In the genomic region with DNA sequence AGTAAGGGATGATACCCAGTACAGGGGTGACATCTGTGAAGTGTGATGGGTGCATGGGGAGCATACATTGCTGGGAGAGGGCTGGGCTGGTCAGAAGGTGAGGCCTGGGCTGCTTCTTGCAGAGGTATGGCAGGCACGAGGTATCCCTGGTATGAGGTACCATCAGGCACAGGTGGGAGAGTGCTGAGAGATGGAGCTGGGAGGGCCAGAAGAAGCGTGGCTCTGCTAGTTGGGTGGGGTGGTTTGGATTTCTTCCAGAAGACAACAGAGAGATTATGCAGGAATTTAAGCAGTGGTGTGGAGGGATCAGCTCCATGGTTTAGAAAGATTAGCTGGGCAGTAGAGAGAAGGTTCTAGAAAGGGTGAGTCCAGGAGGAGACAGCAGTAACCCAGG, we compare ENCODE assay signal across 13 cellular contexts.
DNase-seq lines count a peak whose midpoint lies in the region; ATAC-seq and TF ChIP-seq lines count a peak whose summit lies in the region.
"Had no signal": no experiment of that assay in that cellular context is flagged by ENCODE, and none has a peak within 500 bp of the region (broad histone marks: within the 10 kb centered on the region; RNA-seq: fewer than 3 reads in every experiment).

No MANE protein-coding gene starts in this region.

- H4K5ac ChIP-seq in mesendoderm (ENCODE audit: low read length), result no peak overlapping the region

- no peak overlapping the region for H3K4me3 ChIP-seq in mesendoderm (ENCODE audit: low read length)
- H3K4me3 ChIP-seq: HAP-1 had no signal

- no peaks in the 10 kb centered on the region for H3K4me1 ChIP-seq in mesendoderm (ENCODE audit: control insufficient read depth, low read depth, low read length)

- peak overlapping the region; percentile 84 for H3K27ac Mint-ChIP-seq in HFFc6
- H3K27ac Mint-ChIP-seq in central memory CD8-positive, alpha-beta T cell (ENCODE audit: low read depth), result peak overlapping the region; percentile 45
- peak overlapping the region; percentile 26 for H3K27ac Mint-ChIP-seq in stimulated activated effector memory CD8-positive, alpha-beta T cell treated with anti-CD3 and anti-CD28 coated beads, Interleukin-12 subunit alpha, Interleukin-12 subunit beta, amount 100 ng/mL, for 72 hours
- H3K27ac Mint-ChIP-seq: CD8-positive, alpha-beta T cell; stimulated activated naive CD8-positive, alpha-beta T cell treated with anti-CD3 and anti-CD28 coated beads, Interleukin-15, Interleukin-2, amounts not matched to agents 100 ng/mL and 50 ng/mL, for 24 hours had no signal

- no peak overlapping the region for H3K23ac ChIP-seq in mesendoderm (ENCODE audit: low read length)

- no CpG with 5 or more reads among the region's 2 CpGs for WGBS in mesendoderm (ENCODE audit: extremely low coverage, insufficient coverage, low lambda C conversion rate)

- TF ChIP-seq CTCF in HFFc6 (IDR thresholded peaks at IDR 0.05), result no peak

- no peak overlapping the region for H2BK120ac ChIP-seq in mesendoderm (ENCODE audit: low read depth, low read length)

- DNase-seq in HFFc6 (no peak), mesendoderm (no peak), ecto neural progenitor cell (ENCODE audit: low spot score) (no peak), activated gamma-delta T cell treated with Interleukin-2 at 50 U/mL for 16 hours (no peak)
- no peak for DNase-seq in central memory CD8-positive, alpha-beta T cell (ENCODE audit: low spot score in 2 of 2)
- DNase-seq in stimulated activated effector memory CD8-positive, alpha-beta T cell treated with anti-CD3 and anti-CD28 coated beads, Interleukin-12 subunit alpha, Interleukin-12 subunit beta, amount 100 ng/mL, for 72 hours (ENCODE audit: low spot score in 2 of 2), result no peak

- no peak overlapping the region for H2BK5ac ChIP-seq in mesendoderm (ENCODE audit: low read length)

- H3K9ac ChIP-seq in mesendoderm (ENCODE audit: low read length), result no peak overlapping the region

- peaks cover 5% of the 10 kb centered on the region for H3K27me3 Mint-ChIP-seq in HFFc6 (ENCODE audit: insufficient read depth)
- H3K27me3 Mint-ChIP-seq in central memory CD8-positive, alpha-beta T cell, result no peaks in the 10 kb centered on the region
- H3K27me3 Mint-ChIP-seq: stimulated activated naive CD8-positive, alpha-beta T cell treated with anti-CD3 and anti-CD28 coated beads, Interleukin-15, Interleukin-2, amounts not matched to agents 100 ng/mL and 50 ng/mL, for 24 hours had no signal

- H3K56ac ChIP-seq in mesendoderm (ENCODE audit: low read length), result peak overlapping the region; percentile 78

- no peaks in the 10 kb centered on the region for H3K79me1 ChIP-seq in mesendoderm (ENCODE audit: low read length)

- no peak overlapping the region for H2BK15ac ChIP-seq in mesendoderm (replicated peaks; ENCODE audit: low read depth)

- H3K4me2 ChIP-seq in mesendoderm (ENCODE audit: low read length), result no peak overlapping the region

- no peak overlapping the region for H3K4ac ChIP-seq in mesendoderm (ENCODE audit: low read depth, low read length)

- H3K4me1 Mint-ChIP-seq in HFFc6 (ENCODE audit: low read depth), result peaks cover 85% of the 10 kb centered on the region
- H3K4me1 Mint-ChIP-seq in central memory CD8-positive, alpha-beta T cell, result peaks cover 9% of the 10 kb centered on the region
- H3K4me1 Mint-ChIP-seq in stimulated activated effector memory CD8-positive, alpha-beta T cell treated with anti-CD3 and anti-CD28 coated beads, Interleukin-12 subunit alpha, Interleukin-12 subunit beta, amount 100 ng/mL, for 72 hours, result peaks cover 21% of the 10 kb centered on the region

- H2AK5ac ChIP-seq in mesendoderm (ENCODE audit: low read length), result peak overlapping the region; percentile 83

- no peaks in the 10 kb centered on the region for H3K36me3 ChIP-seq in mesendoderm (ENCODE audit: control insufficient read depth, insufficient read depth, low read length)
- H3K36me3 ChIP-seq: HAP-1, heart left ventricle had no signal

- H3K36me3 Mint-ChIP-seq in HFFc6 (ENCODE audit: low read depth), result no peaks in the 10 kb centered on the region
- peaks cover 2% of the 10 kb centered on the region for H3K36me3 Mint-ChIP-seq in central memory CD8-positive, alpha-beta T cell (ENCODE audit: insufficient read depth)
- peaks cover 7% of the 10 kb centered on the region for H3K36me3 Mint-ChIP-seq in stimulated activated effector memory CD8-positive, alpha-beta T cell treated with anti-CD3 and anti-CD28 coated beads, Interleukin-12 subunit alpha, Interleukin-12 subunit beta, amount 100 ng/mL, for 72 hours
- H3K36me3 Mint-ChIP-seq: CD8-positive, alpha-beta T cell had no signal

- H4K8ac ChIP-seq in mesendoderm (ENCODE audit: low read depth, low read length), result no peak overlapping the region

- H3K4me3 Mint-ChIP-seq in HFFc6, result peak overlapping the region; percentile 75; the same call in 1 of the 2 replicates
- H3K4me3 Mint-ChIP-seq in central memory CD8-positive, alpha-beta T cell, result no peak overlapping the region
- H3K4me3 Mint-ChIP-seq in stimulated activated effector memory CD8-positive, alpha-beta T cell treated with anti-CD3 and anti-CD28 coated beads, Interleukin-12 subunit alpha, Interleukin-12 subunit beta, amount 100 ng/mL, for 72 hours, result no peak overlapping the region
- H3K4me3 Mint-ChIP-seq: activated T-cell treated with anti-CD3 and anti-CD28 coated beads, Interleukin-2, amount 50 U/mL, for 4 hours; CD8-positive, alpha-beta T cell; stimulated activated naive CD8-positive, alpha-beta T cell treated with anti-CD3 and anti-CD28 coated beads, Interleukin-15, Interleukin-2, amounts not matched to agents 100 ng/mL and 50 ng/mL, for 24 hours had no signal

- no peak overlapping the region for H3K27ac ChIP-seq in mesendoderm (ENCODE audit: low read depth, low read length)

- H3K27me3 ChIP-seq in mesendoderm (ENCODE audit: insufficient read depth, low read length, poor library complexity), result no peaks in the 10 kb centered on the region
- H3K27me3 ChIP-seq: heart left ventricle had no signal

- no peak overlapping the region for H3K18ac ChIP-seq in mesendoderm (ENCODE audit: low read length)

- no peaks in the 10 kb centered on the region for H3K9me3 Mint-ChIP-seq in HFFc6
- H3K9me3 Mint-ChIP-seq in central memory CD8-positive, alpha-beta T cell, result no peaks in the 10 kb centered on the region
- H3K9me3 Mint-ChIP-seq in stimulated activated effector memory CD8-positive, alpha-beta T cell treated with anti-CD3 and anti-CD28 coated beads, Interleukin-12 subunit alpha, Interleukin-12 subunit beta, amount 100 ng/mL, for 72 hours, result no peaks in the 10 kb centered on the region
- H3K9me3 Mint-ChIP-seq: activated T-cell treated with anti-CD3 and anti-CD28 coated beads, Interleukin-2, amount 50 U/mL, for 4 hours; CD8-positive, alpha-beta T cell; stimulated activated naive CD8-positive, alpha-beta T cell treated with anti-CD3 and anti-CD28 coated beads, Interleukin-15, Interleukin-2, amounts not matched to agents 100 ng/mL and 50 ng/mL, for 24 hours had no signal

- H3K79me2 ChIP-seq in mesendoderm (ENCODE audit: control insufficient read depth, insufficient read depth, low read length), result no peaks in the 10 kb centered on the region

- no peak for ATAC-seq in central memory CD8-positive, alpha-beta T cell (replicated peaks; ENCODE audit: extremely low read depth, poor library complexity, severe bottlenecking)
- ATAC-seq in stimulated activated effector memory CD8-positive, alpha-beta T cell treated with anti-CD3 and anti-CD28 coated beads, Interleukin-12 subunit alpha, Interleukin-12 subunit beta, amount 100 ng/mL, for 72 hours, result no peak
- ATAC-seq in GM21367 (IDR thresholded peaks at IDR 0.05; ENCODE audit: unreplicated experiment) (no peak), HG02870 (IDR thresholded peaks at IDR 0.05; ENCODE audit: unreplicated experiment) (no peak)

Comparison
In these comparisons a context has a peak if more than half of its experiments do, and no peak if none do; other contexts are left out.
1. H3K27ac Mint-ChIP-seq: peak in every context shown above with its lines; median percentile 84 in HFFc6; 45 in central memory CD8-positive, alpha-beta T cell; 26 in stimulated activated effector memory CD8-positive, alpha-beta T cell treated with anti-CD3 and anti-CD28 coated beads, Interleukin-12 subunit alpha, Interleukin-12 subunit beta, amount 100 ng/mL, for 72 hours.